27 cellular contexts compared by ENCODE assay signal in the genomic region with DNA sequence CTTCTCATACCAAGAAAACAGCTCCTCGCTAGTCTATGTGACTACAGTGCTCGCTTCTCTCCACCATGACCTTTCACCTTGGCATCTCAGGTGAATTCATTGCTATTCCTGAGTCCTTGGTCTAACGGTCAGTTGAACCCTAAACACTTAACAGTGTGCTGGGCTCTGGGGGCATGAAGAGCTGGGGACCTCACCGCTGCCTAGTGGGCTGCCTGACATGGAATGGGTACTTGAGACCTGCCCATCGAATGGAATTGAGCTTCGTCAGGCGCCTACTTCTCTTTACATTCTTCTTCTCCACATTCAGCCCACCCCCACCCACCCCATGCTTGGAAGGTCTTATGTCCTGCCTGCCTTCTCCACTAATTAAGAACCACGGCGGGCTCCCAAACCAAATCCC. TPM values are rescaled to one million over a fixed set of nuclear protein-coding genes. Genes with fewer than 3 reads are reported as not detected.
"Had no signal": no experiment of that assay in that cellular context is flagged by ENCODE, and none has a peak within 500 bp of the region (broad histone marks: within the 10 kb centered on the region; RNA-seq: fewer than 3 reads in every experiment).

No MANE protein-coding gene starts in this region.

- H3K27ac Mint-ChIP-seq: activated CD4-positive, alpha-beta T cell treated with anti-CD3 and anti-CD28 coated beads for 36 hours; activated CD8-positive, alpha-beta T cell treated with anti-CD3 and anti-CD28 coated beads, Interleukin-2, amount 10 ng/mL, durations not matched to agents 7 days and 5 days; activated naive CD4-positive, alpha-beta T cell treated with anti-CD3 and anti-CD28 coated beads, Interleukin-2, amount 50 U/mL, for 24 hours; activated naive CD8-positive, alpha-beta T cell treated with anti-CD3 and anti-CD28 coated beads, Interleukin-2, amount 50 U/mL, for 24 hours; T-helper 17 cell had no signal

- H3K27me3 ChIP-seq: ascending aorta, body of pancreas had no signal

- H3K4me3 Mint-ChIP-seq: activated CD4-positive, alpha-beta T cell treated with anti-CD3 and anti-CD28 coated beads for 36 hours; activated CD8-positive, alpha-beta T cell treated with anti-CD3 and anti-CD28 coated beads, Interleukin-2, amount 10 ng/mL, durations not matched to agents 7 days and 5 days; activated naive CD4-positive, alpha-beta T cell treated with anti-CD3 and anti-CD28 coated beads, Interleukin-2, amount 50 U/mL, for 24 hours; activated naive CD8-positive, alpha-beta T cell treated with anti-CD3 and anti-CD28 coated beads, Interleukin-2, amount 50 U/mL, for 24 hours; T-helper 17 cell had no signal

- H3K4me2 ChIP-seq: KMS-11 had no signal

- H3K9me3 ChIP-seq: ascending aorta, body of pancreas had no signal

- FAIRE-seq: TTC549 had no signal

- H3K9ac ChIP-seq: KMS-11 had no signal

- H3K4me3 ChIP-seq: ascending aorta, body of pancreas had no signal

- H3K27ac ChIP-seq: ascending aorta, body of pancreas, KMS-11, WERI-Rb-1 had no signal

- ATAC-seq: activated CD4-positive, alpha-beta T cell treated with anti-CD3 and anti-CD28 coated beads for 36 hours; activated CD8-positive, alpha-beta T cell treated with anti-CD3 and anti-CD28 coated beads, Interleukin-2, amount 10 ng/mL, durations not matched to agents 7 days and 5 days; activated naive CD8-positive, alpha-beta T cell treated with anti-CD3 and anti-CD28 coated beads, Interleukin-2, amount 50 U/mL, for 24 hours; body of pancreas; T-helper 17 cell had no signal

- H3K36me3 ChIP-seq: ascending aorta, WERI-Rb-1 had no signal

- H3K9me3 Mint-ChIP-seq: activated naive CD4-positive, alpha-beta T cell treated with anti-CD3 and anti-CD28 coated beads, Interleukin-2, amount 50 U/mL, for 24 hours; activated naive CD8-positive, alpha-beta T cell treated with anti-CD3 and anti-CD28 coated beads, Interleukin-2, amount 50 U/mL, for 24 hours had no signal

- H3K36me3 Mint-ChIP-seq: activated naive CD4-positive, alpha-beta T cell treated with anti-CD3 and anti-CD28 coated beads, Interleukin-2, amount 50 U/mL, for 24 hours had no signal

- H3K4me1 Mint-ChIP-seq: activated naive CD4-positive, alpha-beta T cell treated with anti-CD3 and anti-CD28 coated beads, Interleukin-2, amount 50 U/mL, for 24 hours; T-helper 17 cell had no signal

- DNase-seq: activated CD4-positive, alpha-beta T cell treated with anti-CD3 and anti-CD28 coated beads for 36 hours; activated CD8-positive, alpha-beta memory T cell treated with anti-CD3 and anti-CD28 coated beads, Interleukin-2, amount 50 U/mL, for 48 hours; activated CD8-positive, alpha-beta T cell treated with anti-CD3 and anti-CD28 coated beads, Interleukin-2, amount 10 ng/mL, durations not matched to agents 7 days and 5 days; activated effector memory CD4-positive, alpha-beta T cell treated with Interleukin-2 at 50 U/mL for 16 hours; activated naive CD4-positive, alpha-beta T cell; activated naive CD8-positive, alpha-beta T cell treated with anti-CD3 and anti-CD28 coated beads, Interleukin-2, amount 50 U/mL, for 24 hours; activated T-cell treated with anti-CD3 and anti-CD28 coated beads, Interleukin-2, amount 50 U/mL, for 1 hour; amniotic stem cell; body of pancreas; MV-4-11; NCI-H1092 treated with DMSO at 0.1 percent for 48 hours; NCI-H1417 treated with DMSO at 0.1 percent for 48 hours; NCI-H1694; NCI-H2029; NCI-H2107; NCI-H226; NCI-H510A; NCI-H526 treated with DMSO at 0.1 percent for 48 hours; NCI-H82; SIG-M5; T-helper 17 cell; T-helper 9 cell; WERI-Rb-1 had no signal

- H3K27me3 Mint-ChIP-seq: activated naive CD4-positive, alpha-beta T cell treated with anti-CD3 and anti-CD28 coated beads, Interleukin-2, amount 50 U/mL, for 24 hours had no signal

RNA-seq across cellular contexts. Expression of gene BOC, which starts 22.1 kb away (rescaled TPM):
- total RNA-seq: activated CD8-positive, alpha-beta T cell treated with anti-CD3 and anti-CD28 coated beads, Interleukin-2, amount 10 ng/mL, durations not matched to agents 7 days and 5 days; T-helper 17 cell had no signal
